ENCODE assay signal across 19 cellular contexts in the genomic region with DNA sequence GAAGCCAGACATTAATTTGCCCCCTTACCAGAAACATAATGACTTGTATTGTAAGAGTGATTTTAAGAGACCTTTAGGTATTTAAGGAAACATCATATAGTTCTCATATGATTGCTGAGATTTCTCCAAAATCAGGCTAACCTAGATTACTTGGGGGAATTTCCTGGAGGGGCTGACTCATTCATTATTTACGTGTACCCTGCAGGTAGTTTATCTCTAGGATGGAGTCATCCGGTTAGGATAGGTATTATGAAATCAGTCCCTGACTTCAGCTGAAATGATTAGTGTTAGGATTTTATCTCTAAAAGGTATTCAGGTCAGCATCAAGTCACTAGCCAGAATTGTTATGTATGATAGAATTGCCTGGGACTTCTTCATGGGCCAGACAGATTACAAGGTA.
DNase-seq lines count a peak whose midpoint lies in the region; ATAC-seq and TF ChIP-seq lines count a peak whose summit lies in the region.
"Had no signal": no experiment of that assay in that cellular context is flagged by ENCODE, and none has a peak within 500 bp of the region (broad histone marks: within the 10 kb centered on the region; RNA-seq: fewer than 3 reads in every experiment).

No MANE protein-coding gene starts in this region.

- H3K27ac ChIP-seq in lung (ENCODE audit: low read depth in 1 of 2, low read length in 1 of 2) = no peak overlapping the region
- H3K27ac ChIP-seq: neural progenitor cell, stomach had no signal

- H3K27me3 ChIP-seq in lung (ENCODE audit: control insufficient read depth, insufficient read depth) = no peaks in the 10 kb centered on the region
- H3K27me3 ChIP-seq: neural progenitor cell, stomach had no signal

- CTCF ChIA-PET in GM10248 (lab: Yijun Ruan, JAX) = interaction anchor here (1.0 kb wide), 1 partner anchor 12 kb away, joined by 3 read pairs; no protein-coding TSS in a partner anchor
- CTCF ChIA-PET in activated naive CD4-positive, alpha-beta T cell treated with anti-CD3 and anti-CD28 coated beads for 36 hours (lab: Charles Lee) = interaction anchor here (0.7 kb wide), 1 partner anchor 22 kb away, joined by 3 read pairs; no protein-coding TSS in a partner anchor

- POLR2A ChIA-PET in GM10248 (lab: Yijun Ruan, JAX) = no interaction called here

- peak; percentile 41 for ATAC-seq in lung (ENCODE audit: insufficient read depth, low FRiP score)
- ATAC-seq: esophagus mucosa, right cardiac atrium, T-cell had no signal

- H3K9me3 Mint-ChIP-seq in activated naive CD4-positive, alpha-beta T cell treated with anti-CD3 and anti-CD28 coated beads for 36 hours = no peaks in the 10 kb centered on the region
- H3K9me3 Mint-ChIP-seq: activated naive CD4-positive, alpha-beta T cell treated with anti-CD3 and anti-CD28 coated beads, Interleukin-2, amount 50 U/mL, for 24 hours; T-cell had no signal

- intact Hi-C loops in activated naive CD4-positive, alpha-beta T cell treated with anti-CD3 and anti-CD28 coated beads for 36 hours (cut with micrococcal nuclease) = loop anchor here (2.0 kb wide), 1 partner anchor 291 kb away; no protein-coding TSS in a partner anchor

- H3K27me3 Mint-ChIP-seq in activated naive CD4-positive, alpha-beta T cell treated with anti-CD3 and anti-CD28 coated beads for 36 hours (ENCODE audit: low read depth) = no peaks in the 10 kb centered on the region
- H3K27me3 Mint-ChIP-seq: activated naive CD4-positive, alpha-beta T cell treated with anti-CD3 and anti-CD28 coated beads, Interleukin-2, amount 50 U/mL, for 24 hours; brain; T-cell had no signal

- H3K4me3 Mint-ChIP-seq in activated naive CD4-positive, alpha-beta T cell treated with anti-CD3 and anti-CD28 coated beads for 36 hours = no peak overlapping the region
- H3K4me3 Mint-ChIP-seq: activated naive CD4-positive, alpha-beta T cell treated with anti-CD3 and anti-CD28 coated beads, Interleukin-2, amount 50 U/mL, for 24 hours; brain; neural progenitor cell; T-cell had no signal

- H3K4me1 Mint-ChIP-seq in activated naive CD4-positive, alpha-beta T cell treated with anti-CD3 and anti-CD28 coated beads for 36 hours (ENCODE audit: low read depth) = peaks cover 37% of the 10 kb centered on the region
- H3K4me1 Mint-ChIP-seq: neural progenitor cell had no signal

- peaks cover 5 to 26% of the 10 kb centered on the region in 2 donors for H3K4me1 ChIP-seq in lung (ENCODE audit: control insufficient read depth in 2 of 2, insufficient read depth in 2 of 2, low read length in 2 of 2)

- H3K36me3 ChIP-seq in lung (ENCODE audit: control insufficient read depth in 2 of 2, insufficient read depth in 2 of 2, low read length in 2 of 2) = no peaks in the 10 kb centered on the region
- H3K36me3 ChIP-seq: neural progenitor cell, stomach had no signal

- peaks cover 6% of the 10 kb centered on the region for H3K36me3 Mint-ChIP-seq in activated naive CD4-positive, alpha-beta T cell treated with anti-CD3 and anti-CD28 coated beads for 36 hours (ENCODE audit: low read depth)

- DNase-seq in Caki2 (ENCODE audit: low read depth) (peak; percentile 28), M059J (ENCODE audit: low read depth) (peak; percentile 60), epithelial cell of esophagus (ENCODE audit: low read depth) (peak; percentile 89), lung (ENCODE audit: low spot score) (no peak), GM10248 (ENCODE audit: extremely low spot score) (no peak), SHP77 (lab: John Stamatoyannopoulos, UW) (no peak), NCI-H1930 (lab: John Stamatoyannopoulos, UW) (no peak)
- no peak for DNase-seq in activated naive CD4-positive, alpha-beta T cell treated with anti-CD3 and anti-CD28 coated beads for 36 hours
- DNase-seq: dermis blood vessel endothelial cell, midbrain, NCI-H1436, NCI-H345, right cardiac atrium, stomach, T-cell had no signal

- TF ChIP-seq CTCF in epithelial cell of esophagus (IDR thresholded peaks at IDR 0.05; ENCODE audit: insufficient read depth, low read depth, low read length, missing control alignments) = no peak
- no peak for TF ChIP-seq CTCF in lung (IDR thresholded peaks at IDR 0.05; ENCODE audit: control extremely low read depth, extremely low read depth)
- TF ChIP-seq CTCF in GM10248 (IDR thresholded peaks at IDR 0.05; ENCODE audit: control extremely low read depth, extremely low read depth, low read depth, missing control alignments) = no peak

- H3K4me3 ChIP-seq in epithelial cell of esophagus (ENCODE audit: low read length) (no peak overlapping the region), lung (no peak overlapping the region)
- H3K4me3 ChIP-seq: neural progenitor cell, stomach had no signal

- WGBS in lung, 2 donors = 63 to 75% methylated on average over 2 of the region's 2 CpGs

- in situ Hi-C loops in Caki2 (cut with HindIII; ENCODE audit: low pct_unique_long_range_greater_than_20kb, low sequenced_read_pairs) = no loop called here

- no peaks in the 10 kb centered on the region for H3K9me3 ChIP-seq in lung (ENCODE audit: control insufficient read depth in 2 of 2, insufficient read depth in 1 of 2, low read length in 1 of 2)
- H3K9me3 ChIP-seq: stomach had no signal

- no peak overlapping the region for H3K27ac Mint-ChIP-seq in activated naive CD4-positive, alpha-beta T cell treated with anti-CD3 and anti-CD28 coated beads for 36 hours
- H3K27ac Mint-ChIP-seq: activated naive CD4-positive, alpha-beta T cell treated with anti-CD3 and anti-CD28 coated beads, Interleukin-2, amount 50 U/mL, for 24 hours; neural progenitor cell; T-cell had no signal

Comparison
In these comparisons a context has a peak if more than half of its experiments do, and no peak if none do; other contexts are left out.
1. DNase-seq: peak in Caki2 (single experiment), M059J (single experiment) and epithelial cell of esophagus (single experiment); none in lung (single experiment), GM10248 (single experiment), SHP77 (0 of 2), activated naive CD4-positive, alpha-beta T cell treated with anti-CD3 and anti-CD28 coated beads for 36 hours (single experiment) and NCI-H1930 (0 of 2).